ENCODE assay signal across 13 cellular contexts in genomic region chr1:21537932-21538630, GRCh38. TPM values are rescaled to one million over a fixed set of nuclear protein-coding genes. Genes with fewer than 3 reads are reported as not detected.
DNase-seq lines count a peak whose midpoint lies in the region; ATAC-seq, FAIRE-seq and TF ChIP-seq lines count a peak whose summit lies in the region.
"Had no signal": no experiment of that assay in that cellular context is flagged by ENCODE, and none has a peak within 500 bp of the region (broad histone marks: within the 10 kb centered on the region; RNA-seq: fewer than 3 reads in every experiment).

No MANE protein-coding gene starts in this region.

- peak; percentile 47 for DNase-seq in EH (ENCODE audit: low read depth)
- DNase-seq in choroid plexus epithelial cell (ENCODE audit: low read depth) = peak; percentile 63
- DNase-seq in hepatic stellate cell (ENCODE audit: low spot score) = peak; percentile 79
- no peak for DNase-seq in omental fat pad (ENCODE audit: low spot score)
- DNase-seq in GM12891 (ENCODE audit: insufficient read length, low spot score) = no peak
- DNase-seq in erythroblast (lab: John Stamatoyannopoulos, UW) = no peak
- DNase-seq: activated CD8-positive, alpha-beta T cell treated with anti-CD3 and anti-CD28 coated beads for 36 hours; activated gamma-delta T cell; MM.1S; NCI-H2171 treated with DMSO at 0.1 percent for 48 hours had no signal

- ATAC-seq in omental fat pad (ENCODE audit: low FRiP score) (peak; percentile 20), HG03108 (IDR thresholded peaks at IDR 0.05; ENCODE audit: unreplicated experiment) (no peak), GM18520 (IDR thresholded peaks at IDR 0.05; ENCODE audit: unreplicated experiment) (no peak)
- ATAC-seq: activated CD8-positive, alpha-beta T cell treated with anti-CD3 and anti-CD28 coated beads for 36 hours had no signal

- TF ChIP-seq CTCF in choroid plexus epithelial cell (conservative IDR thresholded peaks at IDR 0.05; ENCODE audit: low read depth, low read length) = no peak
- TF ChIP-seq CTCF in omental fat pad (IDR thresholded peaks at IDR 0.05) = no peak

- no peak overlapping the region for H3K4me3 ChIP-seq in choroid plexus epithelial cell (ENCODE audit: low read depth, low read length)

- TF ChIP-seq POLR2A in GM12891 (IDR thresholded peaks at IDR 0.05; ENCODE audit: low read depth, low read length) (no peak), erythroblast (IDR thresholded peaks at IDR 0.05; ENCODE audit: low read length) (no peak)

- no peak for FAIRE-seq in GM12891 (lab: Jason Lieb, UNC)

TF ChIP-seq in GM12891, 5 proteins besides CTCF, POLR2A, EP300 and RAD21:
- TF ChIP-seq PAX5 (IDR thresholded peaks at IDR 0.05; ENCODE audit: insufficient read depth, low read length, severe bottlenecking) = no peak
- no peak for TF ChIP-seq TAF1 (IDR thresholded peaks at IDR 0.05; ENCODE audit: low read depth, low read length)
- no peak for TF ChIP-seq POU2F2 (IDR thresholded peaks at IDR 0.05; ENCODE audit: low read depth, low read length)
- no peak for TF ChIP-seq POLR2AphosphoS5 (IDR thresholded peaks at IDR 0.05; ENCODE audit: low read depth, low read length)

RNA-seq across cellular contexts. Expression of gene ALPL, which starts 28.9 kb away (rescaled TPM):
- 10 to 100 TPM in 3 of 4 donors, 1 to 10 TPM in 1; 5.3 to 52.8 (median 16.8) TPM for total RNA-seq in omental fat pad
- not detected for polyA plus RNA-seq in GM12891 (2012; ENCODE audit: low read depth, missing spikeins)
- total RNA-seq: activated CD8-positive, alpha-beta T cell treated with anti-CD3 and anti-CD28 coated beads for 36 hours; HT1080 had no signal

Comparison
In these comparisons a context has a peak if more than half of its experiments do, and no peak if none do; other contexts are left out.
1. DNase-seq: peak in EH (single experiment), choroid plexus epithelial cell (single experiment) and hepatic stellate cell (single experiment); none in omental fat pad (single experiment), GM12891 (single experiment) and erythroblast (0 of 2).